8 cellular contexts compared by ENCODE assay signal in the genomic region with DNA sequence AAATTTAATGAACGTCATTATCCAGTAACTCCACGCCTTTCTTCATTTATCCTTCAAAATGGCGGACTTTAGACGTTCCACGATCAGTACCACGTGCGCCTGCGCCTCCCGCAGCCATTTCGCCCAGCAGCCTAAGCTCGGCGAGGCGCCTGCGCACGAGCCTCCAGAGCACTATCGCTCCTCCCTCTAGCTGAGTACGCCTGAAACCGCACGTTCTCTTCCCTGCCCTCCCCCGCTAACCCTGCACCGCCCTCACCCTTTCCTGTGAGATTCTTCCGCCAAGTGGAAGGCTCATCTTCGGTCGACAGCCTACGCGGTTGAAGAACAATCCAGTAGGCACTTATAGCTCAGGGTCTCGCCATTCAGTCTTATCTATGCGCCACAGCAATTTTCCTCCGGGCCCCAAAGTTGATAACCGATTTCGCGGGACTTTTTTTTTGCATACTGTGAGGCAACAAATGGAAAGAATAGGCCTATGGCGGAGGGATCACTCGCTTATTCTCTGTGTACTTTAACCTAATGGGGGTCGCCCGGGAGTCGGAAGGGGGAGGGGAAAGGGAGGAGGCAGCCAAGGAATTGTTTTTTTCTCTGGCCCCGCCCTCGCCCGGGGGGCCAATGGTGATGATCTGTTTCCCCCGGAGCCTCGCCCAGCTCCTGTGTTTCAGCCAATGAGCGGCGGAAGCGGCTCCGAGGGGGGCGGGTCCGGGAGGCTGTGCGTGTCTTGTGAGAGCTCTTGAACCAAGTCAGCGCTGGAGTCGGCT. TPM values are rescaled to one million over a fixed set of nuclear protein-coding genes. Genes with fewer than 3 reads are reported as not detected.
A peak's percentile ranks its signal among the peaks of the same experiment; 100 is the strongest.
DNase-seq lines count a peak whose midpoint lies in the region; ATAC-seq and TF ChIP-seq lines count a peak whose summit lies in the region.

A gene with protein sequence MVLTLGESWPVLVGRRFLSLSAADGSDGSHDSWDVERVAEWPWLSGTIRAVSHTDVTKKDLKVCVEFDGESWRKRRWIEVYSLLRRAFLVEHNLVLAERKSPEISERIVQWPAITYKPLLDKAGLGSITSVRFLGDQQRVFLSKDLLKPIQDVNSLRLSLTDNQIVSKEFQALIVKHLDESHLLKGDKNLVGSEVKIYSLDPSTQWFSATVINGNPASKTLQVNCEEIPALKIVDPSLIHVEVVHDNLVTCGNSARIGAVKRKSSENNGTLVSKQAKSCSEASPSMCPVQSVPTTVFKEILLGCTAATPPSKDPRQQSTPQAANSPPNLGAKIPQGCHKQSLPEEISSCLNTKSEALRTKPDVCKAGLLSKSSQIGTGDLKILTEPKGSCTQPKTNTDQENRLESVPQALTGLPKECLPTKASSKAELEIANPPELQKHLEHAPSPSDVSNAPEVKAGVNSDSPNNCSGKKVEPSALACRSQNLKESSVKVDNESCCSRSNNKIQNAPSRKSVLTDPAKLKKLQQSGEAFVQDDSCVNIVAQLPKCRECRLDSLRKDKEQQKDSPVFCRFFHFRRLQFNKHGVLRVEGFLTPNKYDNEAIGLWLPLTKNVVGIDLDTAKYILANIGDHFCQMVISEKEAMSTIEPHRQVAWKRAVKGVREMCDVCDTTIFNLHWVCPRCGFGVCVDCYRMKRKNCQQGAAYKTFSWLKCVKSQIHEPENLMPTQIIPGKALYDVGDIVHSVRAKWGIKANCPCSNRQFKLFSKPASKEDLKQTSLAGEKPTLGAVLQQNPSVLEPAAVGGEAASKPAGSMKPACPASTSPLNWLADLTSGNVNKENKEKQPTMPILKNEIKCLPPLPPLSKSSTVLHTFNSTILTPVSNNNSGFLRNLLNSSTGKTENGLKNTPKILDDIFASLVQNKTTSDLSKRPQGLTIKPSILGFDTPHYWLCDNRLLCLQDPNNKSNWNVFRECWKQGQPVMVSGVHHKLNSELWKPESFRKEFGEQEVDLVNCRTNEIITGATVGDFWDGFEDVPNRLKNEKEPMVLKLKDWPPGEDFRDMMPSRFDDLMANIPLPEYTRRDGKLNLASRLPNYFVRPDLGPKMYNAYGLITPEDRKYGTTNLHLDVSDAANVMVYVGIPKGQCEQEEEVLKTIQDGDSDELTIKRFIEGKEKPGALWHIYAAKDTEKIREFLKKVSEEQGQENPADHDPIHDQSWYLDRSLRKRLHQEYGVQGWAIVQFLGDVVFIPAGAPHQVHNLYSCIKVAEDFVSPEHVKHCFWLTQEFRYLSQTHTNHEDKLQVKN (N-terminal part only) (plus strand): TSS at position 741 of the 761 bp plus-strand sequence. CDS start 677 bp downstream, outside the sequence.

- TF ChIP-seq POLR2A in Peyer's patch (IDR thresholded peaks at IDR 0.05): peak in 1 of 2 donors; percentile 98

- ATAC-seq in GM21825 (IDR thresholded peaks at IDR 0.05; ENCODE audit: unreplicated experiment) (peak; percentile 80), mucosa of descending colon (peak; percentile 93)
- ATAC-seq in activated T-cell treated with anti-CD3 and anti-CD28 coated beads, Interleukin-2, amount 50 U/mL, for 4 hours: peak; percentile 87 to 90

- H3K36me3 ChIP-seq in KOPT-K1 (ENCODE audit: insufficient read depth, low read length): peaks cover 28% of the 10 kb centered on the region
- peaks cover 0 to 6% (median 0%) of the 10 kb centered on the region in 3 donors for H3K36me3 ChIP-seq in Peyer's patch
- H3K36me3 ChIP-seq in mucosa of descending colon (ENCODE audit: low read depth): no peaks in the 10 kb centered on the region

- H3K9me3 Mint-ChIP-seq in activated T-cell treated with anti-CD3 and anti-CD28 coated beads, Interleukin-2, amount 50 U/mL, for 4 hours: peaks cover 24% of the 10 kb centered on the region

- H3K4me3 ChIP-seq in Peyer's patch (peak within 1 kb of the TSS; percentile 67 to 88 (median 78)), epithelial cell of proximal tubule (ENCODE audit: low read depth, low read length) (peak within 1 kb of the TSS; percentile 83), mucosa of descending colon (peak within 1 kb of the TSS; percentile 62)

- no peaks in the 10 kb centered on the region for H3K27me3 Mint-ChIP-seq in activated T-cell treated with anti-CD3 and anti-CD28 coated beads, Interleukin-2, amount 50 U/mL, for 4 hours (ENCODE audit: low read depth)

- intact Hi-C loops in mucosa of descending colon (cut with DNase I, micrococcal nuclease): loop anchor here in 1 of 2 donors (10.0 kb wide), 1 partner anchor 124 kb away; a partner anchor contains a TSS

- peaks cover 43% of the 10 kb centered on the region for H3K4me1 Mint-ChIP-seq in activated T-cell treated with anti-CD3 and anti-CD28 coated beads, Interleukin-2, amount 50 U/mL, for 4 hours (ENCODE audit: low read depth)

- H3K27me3 ChIP-seq in Peyer's patch: no peaks in the 10 kb centered on the region

- H3K36me3 Mint-ChIP-seq in activated T-cell treated with anti-CD3 and anti-CD28 coated beads, Interleukin-2, amount 50 U/mL, for 4 hours (ENCODE audit: insufficient read depth): peaks cover 21% of the 10 kb centered on the region

- H3K4me3 Mint-ChIP-seq in activated T-cell treated with anti-CD3 and anti-CD28 coated beads, Interleukin-2, amount 50 U/mL, for 4 hours: peak within 1 kb of the TSS; percentile 94

- H3K27ac ChIP-seq in KOPT-K1 (ENCODE audit: low read depth, low read length, poor library complexity, severe bottlenecking) (peak within 1 kb of the TSS; percentile 91), Peyer's patch (peak within 1 kb of the TSS; percentile 85 to 98 (median 91))

- H3K9me3 ChIP-seq in KOPT-K1 (ENCODE audit: insufficient read depth, low read length, poor library complexity, severe bottlenecking) (peaks cover 35% of the 10 kb centered on the region), Peyer's patch (peaks cover 0 to 21% (median 3%) of the 10 kb centered on the region in 4 donors), mucosa of descending colon (peaks cover 21% of the 10 kb centered on the region)

- TF ChIP-seq CTCF in Peyer's patch (IDR thresholded peaks at IDR 0.05) (no peak), epithelial cell of proximal tubule (conservative IDR thresholded peaks at IDR 0.05; ENCODE audit: low read depth, low read length) (no peak), mucosa of descending colon (IDR thresholded peaks at IDR 0.05) (no peak)

- H3K4me1 ChIP-seq in Peyer's patch (peaks cover 0 to 27% (median 7%) of the 10 kb centered on the region in 4 donors), mucosa of descending colon (ENCODE audit: low read depth) (peaks cover 18% of the 10 kb centered on the region)

- peak; percentile 96 for DNase-seq in DMS153 treated with DMSO at 0.1 percent for 48 hours (lab: John Stamatoyannopoulos, UW; ENCODE audit: unreplicated experiment)
- peak; percentile 99 to 100 (median 100) for DNase-seq in Peyer's patch
- peak; percentile 99 for DNase-seq in activated T-cell treated with anti-CD3 and anti-CD28 coated beads, Interleukin-2, amount 50 U/mL, for 4 hours
- peak; percentile 97 for DNase-seq in epithelial cell of proximal tubule (ENCODE audit: low read depth)
- peak; percentile 99 to 100 (median 100) for DNase-seq in mucosa of descending colon
- peak; percentile 97 to 98 for DNase-seq in stimulated activated CD8-positive, alpha-beta memory T cell treated with anti-CD3 and anti-CD28 coated beads, Interleukin-4, amount 100 ng/mL, for 1 hour (ENCODE audit: low read depth in 2 of 2, low spot score in 1 of 2)

RNA-seq across cellular contexts. Expression of the gene that starts here (rescaled TPM):
- 10 to 100 TPM; 42.9 to 93.1 (median 61.1) TPM for total RNA-seq in Peyer's patch
- 10 to 100 TPM; 32.9 to 45.9 (median 36.5) TPM for total RNA-seq in activated T-cell treated with anti-CD3 and anti-CD28 coated beads, Interleukin-2, amount 50 U/mL, for 4 hours
- 14.5 and 19.8 TPM in 2 replicates for total RNA-seq in epithelial cell of proximal tubule
- total RNA-seq in mucosa of descending colon: 10 to 100 TPM; 36.1 to 73.6 (median 53.6) TPM

Comparison
In these comparisons a context has a peak if more than half of its experiments do, and no peak if none do; other contexts are left out.
1. Peak in every context shown above with its lines: DNase-seq, ATAC-seq, H3K4me3 ChIP-seq and H3K27ac ChIP-seq.